7 cellular contexts compared by ENCODE assay signal in genomic region chr10:4131407-4132215, GRCh38.
DNase-seq lines count a peak whose midpoint lies in the region; ATAC-seq and TF ChIP-seq lines count a peak whose summit lies in the region.

No MANE protein-coding gene starts in this region.

- intact Hi-C loops in vagina (cut with DNase I) = no loop called here

- H3K36me3 ChIP-seq in vagina (no peaks in the 10 kb centered on the region), MG63 (no peaks in the 10 kb centered on the region)

- H3K4me1 ChIP-seq in vagina = peaks cover 24% of the 10 kb centered on the region

- DNase-seq in HCEC 1CT (peak; percentile 94), M059J (ENCODE audit: low read depth) (peak; percentile 86), vagina (ENCODE audit: extremely low spot score in 2 of 2) (no peak), MG63 (no peak)

- TF ChIP-seq POLR2A in vagina (IDR thresholded peaks at IDR 0.05) = no peak

- H3K4me3 ChIP-seq in vagina = no peak overlapping the region
- H3K4me3 ChIP-seq in MG63 = no peak overlapping the region

- ATAC-seq in GM18498 (IDR thresholded peaks at IDR 0.05; ENCODE audit: unreplicated experiment) = peak; percentile 66

- no peak for TF ChIP-seq CTCF in vagina (IDR thresholded peaks at IDR 0.05)

- H3K27ac ChIP-seq in angular gyrus (ENCODE audit: low read depth, low read length) = peak overlapping the region; percentile 22
- H3K27ac ChIP-seq in layer of hippocampus (ENCODE audit: low read depth, low read length) = peak overlapping the region; percentile 24
- peak overlapping the region; percentile 57 for H3K27ac ChIP-seq in vagina

- H3K27me3 ChIP-seq in layer of hippocampus (ENCODE audit: control insufficient read depth, insufficient read depth, low read length) = no peaks in the 10 kb centered on the region
- no peaks in the 10 kb centered on the region for H3K27me3 ChIP-seq in vagina
- no peaks in the 10 kb centered on the region for H3K27me3 ChIP-seq in MG63

- H3K9me3 ChIP-seq in vagina (no peaks in the 10 kb centered on the region), MG63 (0 out of 2 replicates have a peak, but pooled peaks cover 2% of the 10 kb centered on the region)

Comparison
In these comparisons a context has a peak if more than half of its experiments do, and no peak if none do; other contexts are left out.
1. DNase-seq: peak in HCEC 1CT (single experiment) and M059J (single experiment); none in vagina (0 of 2) and MG63 (single experiment).
2. Peak in every context shown above with its lines, with median percentiles within 50 percentile points of each other: H3K27ac ChIP-seq.